ENCODE assay signal across 1 cellular context in genomic region chr5:56269216-56269927, GRCh38.
TF ChIP-seq lines count a peak whose summit lies in the region.

No MANE protein-coding gene starts in this region.

TF ChIP-seq in GM12878, 131 proteins besides CTCF, POLR2A, EP300 and RAD21 (continued from another document and continues in another):
- no peak for TF ChIP-seq CEBPZ (IDR thresholded peaks at IDR 0.05; ENCODE audit: low read depth, low read length)
- no peak for TF ChIP-seq PBX3 (IDR thresholded peaks at IDR 0.05; ENCODE audit: insufficient replicate concordance, low read depth, low read length)
- no peak for TF ChIP-seq RBBP5 (conservative IDR thresholded peaks at IDR 0.05)
- TF ChIP-seq MXI1 (IDR thresholded peaks at IDR 0.05; ENCODE audit: low read depth, low read length): no peak
- TF ChIP-seq CHD2 (IDR thresholded peaks at IDR 0.05; ENCODE audit: borderline replicate concordance, low read depth, low read length): no peak
- no peak for TF ChIP-seq ZNF687 (IDR thresholded peaks at IDR 0.05)
- no peak for TF ChIP-seq KAT2A (conservative IDR thresholded peaks at IDR 0.05; ENCODE audit: control insufficient read depth, low read depth, low read length)
- TF ChIP-seq KLF5 (IDR thresholded peaks at IDR 0.05; ENCODE audit: partially characterized antibody): no peak
- no peak for TF ChIP-seq CREB1 (IDR thresholded peaks at IDR 0.05; ENCODE audit: low read depth)
- TF ChIP-seq SMAD5 (IDR thresholded peaks at IDR 0.05; ENCODE audit: low read depth): no peak
- no peak for TF ChIP-seq SIX5 (IDR thresholded peaks at IDR 0.05; ENCODE audit: low read depth, low read length, severe bottlenecking)
- no peak for TF ChIP-seq EGR1 (IDR thresholded peaks at IDR 0.05; ENCODE audit: borderline replicate concordance in 1 of 2, low read depth in 2 of 2, low read length in 2 of 2)
- TF ChIP-seq HDAC2 (IDR thresholded peaks at IDR 0.05): no peak
- TF ChIP-seq IRF4 (IDR thresholded peaks at IDR 0.05; ENCODE audit: low read depth, low read length): 0 out of 2 replicates have a peak, but pooled peaks have one; percentile 40
- TF ChIP-seq ZBTB11 (CRISPR knock-in tag; IDR thresholded peaks at IDR 0.05): no peak
- peak; percentile 32; the same call in 1 of the 2 replicates for TF ChIP-seq ZNF384 (IDR thresholded peaks at IDR 0.05; ENCODE audit: borderline replicate concordance, low read depth, low read length)
- TF ChIP-seq TCF3 (IDR thresholded peaks at IDR 0.05; ENCODE audit: borderline replicate concordance, insufficient read depth, low read depth, low read length): no peak
- no peak for TF ChIP-seq NFXL1 (IDR thresholded peaks at IDR 0.05; ENCODE audit: borderline replicate concordance)
- TF ChIP-seq, protein P1, sequence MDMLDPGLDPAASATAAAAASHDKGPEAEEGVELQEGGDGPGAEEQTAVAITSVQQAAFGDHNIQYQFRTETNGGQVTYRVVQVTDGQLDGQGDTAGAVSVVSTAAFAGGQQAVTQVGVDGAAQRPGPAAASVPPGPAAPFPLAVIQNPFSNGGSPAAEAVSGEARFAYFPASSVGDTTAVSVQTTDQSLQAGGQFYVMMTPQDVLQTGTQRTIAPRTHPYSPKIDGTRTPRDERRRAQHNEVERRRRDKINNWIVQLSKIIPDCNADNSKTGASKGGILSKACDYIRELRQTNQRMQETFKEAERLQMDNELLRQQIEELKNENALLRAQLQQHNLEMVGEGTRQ (IDR thresholded peaks at IDR 0.05; ENCODE audit: borderline replicate concordance, low read depth, low read length): no peak
- no peak for TF ChIP-seq NRF1 (conservative IDR thresholded peaks at IDR 0.05; ENCODE audit: low read depth, low read length)
- no peak for TF ChIP-seq POLR2AphosphoS5 (IDR thresholded peaks at IDR 0.05; ENCODE audit: low read length)
- TF ChIP-seq BCL11A (IDR thresholded peaks at IDR 0.05; ENCODE audit: low read depth, low read length): 0 out of 2 replicates have a peak, but pooled peaks have one; percentile 11
- no peak for TF ChIP-seq CHD1 (IDR thresholded peaks at IDR 0.05; ENCODE audit: low read depth, low read length)
- TF ChIP-seq BMI1 (IDR thresholded peaks at IDR 0.05; ENCODE audit: borderline replicate concordance): no peak
- TF ChIP-seq MYC (IDR thresholded peaks at IDR 0.05; ENCODE audit: insufficient read depth, insufficient read length, insufficient replicate concordance, low read length, severe bottlenecking): no peak
- TF ChIP-seq KDM1A (IDR thresholded peaks at IDR 0.05; ENCODE audit: borderline replicate concordance): no peak
- TF ChIP-seq ATF7 (IDR thresholded peaks at IDR 0.05; ENCODE audit: low read depth): no peak
- TF ChIP-seq FOXM1 (IDR thresholded peaks at IDR 0.05; ENCODE audit: low read depth, low read length): peak; percentile 34; the same call in 1 of the 2 replicates
- TF ChIP-seq MYB (IDR thresholded peaks at IDR 0.05; ENCODE audit: borderline replicate concordance, low read depth, low read length): no peak
- TF ChIP-seq, protein P2, sequence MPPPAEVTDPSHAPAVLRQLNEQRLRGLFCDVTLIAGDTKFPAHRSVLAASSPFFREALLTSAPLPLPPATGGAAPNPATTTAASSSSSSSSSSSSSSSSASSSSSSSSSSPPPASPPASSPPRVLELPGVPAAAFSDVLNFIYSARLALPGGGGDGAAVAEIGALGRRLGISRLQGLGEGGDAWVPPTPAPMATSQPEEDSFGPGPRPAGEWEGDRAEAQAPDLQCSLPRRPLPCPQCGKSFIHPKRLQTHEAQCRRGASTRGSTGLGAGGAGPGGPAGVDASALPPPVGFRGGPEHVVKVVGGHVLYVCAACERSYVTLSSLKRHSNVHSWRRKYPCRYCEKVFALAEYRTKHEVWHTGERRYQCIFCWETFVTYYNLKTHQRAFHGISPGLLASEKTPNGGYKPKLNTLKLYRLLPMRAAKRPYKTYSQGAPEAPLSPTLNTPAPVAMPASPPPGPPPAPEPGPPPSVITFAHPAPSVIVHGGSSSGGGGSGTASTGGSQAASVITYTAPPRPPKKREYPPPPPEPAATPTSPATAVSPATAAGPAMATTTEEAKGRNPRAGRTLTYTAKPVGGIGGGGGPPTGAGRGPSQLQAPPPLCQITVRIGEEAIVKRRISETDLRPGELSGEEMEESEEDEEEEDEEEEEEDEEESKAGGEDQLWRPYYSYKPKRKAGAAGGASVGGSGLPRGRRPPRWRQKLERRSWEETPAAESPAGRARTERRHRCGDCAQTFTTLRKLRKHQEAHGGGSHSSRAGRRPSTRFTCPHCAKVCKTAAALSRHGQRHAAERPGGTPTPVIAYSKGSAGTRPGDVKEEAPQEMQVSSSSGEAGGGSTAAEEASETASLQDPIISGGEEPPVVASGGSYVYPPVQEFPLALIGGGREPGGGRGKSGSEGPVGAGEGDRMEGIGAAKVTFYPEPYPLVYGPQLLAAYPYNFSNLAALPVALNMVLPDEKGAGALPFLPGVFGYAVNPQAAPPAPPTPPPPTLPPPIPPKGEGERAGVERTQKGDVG (CRISPR knock-in tag; IDR thresholded peaks at IDR 0.05): no peak
- TF ChIP-seq ZNF274 (IDR thresholded peaks at IDR 0.05; ENCODE audit: insufficient read depth, insufficient read length): no peak
- TF ChIP-seq SKIL (IDR thresholded peaks at IDR 0.05; ENCODE audit: low read depth, poor library complexity, severe bottlenecking): no peak
- no peak for TF ChIP-seq ZNF217 (IDR thresholded peaks at IDR 0.05)
- TF ChIP-seq TBL1XR1 (IDR thresholded peaks at IDR 0.05; ENCODE audit: low read depth, low read length): no peak
- no peak for TF ChIP-seq SIN3A (IDR thresholded peaks at IDR 0.05; ENCODE audit: low read depth, low read length)
- TF ChIP-seq RFX5 (IDR thresholded peaks at IDR 0.05; ENCODE audit: low read depth, low read length): no peak
- TF ChIP-seq NBN (IDR thresholded peaks at IDR 0.05): no peak
- no peak for TF ChIP-seq STAT1 (conservative IDR thresholded peaks at IDR 0.05)
- TF ChIP-seq LARP7 (IDR thresholded peaks at IDR 0.05): no peak
- TF ChIP-seq, protein P3, sequence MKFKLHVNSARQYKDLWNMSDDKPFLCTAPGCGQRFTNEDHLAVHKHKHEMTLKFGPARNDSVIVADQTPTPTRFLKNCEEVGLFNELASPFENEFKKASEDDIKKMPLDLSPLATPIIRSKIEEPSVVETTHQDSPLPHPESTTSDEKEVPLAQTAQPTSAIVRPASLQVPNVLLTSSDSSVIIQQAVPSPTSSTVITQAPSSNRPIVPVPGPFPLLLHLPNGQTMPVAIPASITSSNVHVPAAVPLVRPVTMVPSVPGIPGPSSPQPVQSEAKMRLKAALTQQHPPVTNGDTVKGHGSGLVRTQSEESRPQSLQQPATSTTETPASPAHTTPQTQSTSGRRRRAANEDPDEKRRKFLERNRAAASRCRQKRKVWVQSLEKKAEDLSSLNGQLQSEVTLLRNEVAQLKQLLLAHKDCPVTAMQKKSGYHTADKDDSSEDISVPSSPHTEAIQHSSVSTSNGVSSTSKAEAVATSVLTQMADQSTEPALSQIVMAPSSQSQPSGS (IDR thresholded peaks at IDR 0.05; ENCODE audit: low read length): 0 out of 2 replicates have a peak, but pooled peaks have one; percentile 33
- TF ChIP-seq YY1 (IDR thresholded peaks at IDR 0.05; ENCODE audit: low read depth, low read length): no peak
